21 cellular contexts compared by ENCODE assay signal in the genomic region with DNA sequence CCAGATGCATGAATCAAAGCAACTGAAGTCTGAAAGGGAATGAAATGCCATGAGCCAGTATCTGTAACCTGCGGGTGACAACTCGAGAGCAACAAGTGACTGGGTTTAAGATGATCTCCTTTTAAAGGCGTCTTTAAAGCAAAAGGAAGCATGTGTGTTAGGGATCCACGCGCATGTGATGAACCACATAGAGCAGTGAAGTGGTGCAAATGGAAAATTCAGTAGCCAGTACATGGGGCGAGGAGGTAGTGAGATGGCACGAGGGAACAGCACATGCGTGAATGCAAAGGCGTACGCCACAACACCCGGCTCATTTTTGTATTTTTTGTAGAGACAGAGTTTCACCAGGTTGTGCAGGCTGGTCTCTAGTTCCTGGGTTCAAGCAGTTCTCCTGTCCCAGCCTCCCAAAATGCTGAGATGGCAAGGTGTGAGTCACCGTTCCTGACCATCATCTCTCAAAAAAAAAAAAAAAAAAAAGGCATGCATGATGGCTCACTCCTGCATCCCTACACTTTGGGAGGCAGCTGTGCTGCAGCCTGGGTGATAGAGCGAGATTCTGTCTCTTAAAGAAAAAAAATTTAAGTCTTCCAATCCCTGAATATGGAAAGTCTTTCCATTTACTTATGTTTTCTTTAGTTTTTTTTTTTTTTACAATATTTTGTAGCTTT. TPM values are rescaled to one million over a fixed set of nuclear protein-coding genes. Genes with fewer than 3 reads are reported as not detected.
DNase-seq lines count a peak whose midpoint lies in the region; ATAC-seq, FAIRE-seq and TF ChIP-seq lines count a peak whose summit lies in the region.
"Had no signal": no experiment of that assay in that cellular context is flagged by ENCODE, and none has a peak within 500 bp of the region (broad histone marks: within the 10 kb centered on the region; RNA-seq: fewer than 3 reads in every experiment).

No MANE protein-coding gene starts in this region.

- CTCF ChIA-PET in PC-3 (lab: Charles Lee) = interaction anchor here (0.6 kb wide), 1 partner anchor 21 kb away, joined by 7 read pairs; no protein-coding TSS in a partner anchor

- H4K20me1 ChIP-seq in PC-3 (ENCODE audit: low read length) = no peaks in the 10 kb centered on the region

- intact Hi-C loops in PC-3 (cut with micrococcal nuclease) = loop anchor here (10.0 kb wide), 1 partner anchor 528 kb away; the partner anchor contains the start of genes KNTC1 and RSRC2

- BruUV-seq in PC-3 (replicated peaks; lab: Mats Ljungman, UMichigan) = no TSS peak

- H3K27ac ChIP-seq in PC-3 (ENCODE audit: low read length) = no peak overlapping the region
- H3K27ac ChIP-seq: foreskin keratinocyte, ovary, suprapubic skin had no signal

- no peak for FAIRE-seq in H54 (lab: Jason Lieb, UNC)
- FAIRE-seq: endometrium, HTR-8/SVneo had no signal

- H3K9ac ChIP-seq in PC-3 (ENCODE audit: low read length) = no peak overlapping the region

- peak; percentile 38 for DNase-seq in H54 (ENCODE audit: insufficient read length, low spot score)
- DNase-seq in PC-3 = peak; percentile 44
- peak; percentile 49 for DNase-seq in germinal center (ENCODE audit: low spot score)
- DNase-seq in stimulated activated naive B cell treated with anti-CD40 and anti-IgM and Interleukin-4, amounts not matched to agents 10 μg/mL and 1 μg/mL and 100 μg/mL, for 72 hours = no peak
- no peak for DNase-seq in NCI-H2029 treated with DMSO at 0.1 percent for 48 hours (lab: John Stamatoyannopoulos, UW)
- DNase-seq in NCI-H345 treated with DMSO at 0.1 percent for 48 hours (lab: John Stamatoyannopoulos, UW; ENCODE audit: unreplicated experiment) = no peak
- DNase-seq: activated effector memory CD4-positive, alpha-beta T cell treated with anti-CD3 and anti-CD28 coated beads, Interleukin-2, amount 50 U/mL, for 16 hours; amniotic stem cell; DMS 273 treated with DMSO at 0.1 percent for 48 hours; left lung; NCI-H1694 treated with DMSO at 0.1 percent for 48 hours; NCI-H446; ovary; stimulated activated CD4-positive, alpha-beta T cell treated with anti-CD3 and anti-CD28 coated beads, Interleukin-4, amount 100 ng/mL, for 1 hour; T1000 had no signal

- no peak for TF ChIP-seq POLR2A in H54 (IDR thresholded peaks at IDR 0.05; ENCODE audit: low read depth, low read length)

- POLR2A ChIA-PET in PC-3 (lab: Charles Lee; ENCODE audit: unreplicated experiment) = no interaction called here

- H3K9me3 ChIP-seq in PC-3 (ENCODE audit: low read length) = 0 out of 2 replicates have a peak, but pooled peaks cover 6% of the 10 kb centered on the region
- H3K9me3 ChIP-seq: left lung, ovary, suprapubic skin had no signal

- H3K9me3 Mint-ChIP-seq in stimulated activated naive B cell treated with anti-CD40 and anti-IgM and Interleukin-4, amounts not matched to agents 10 μg/mL and 1 μg/mL and 100 μg/mL, for 72 hours = no peaks in the 10 kb centered on the region

- H3K36me3 ChIP-seq in PC-3 (ENCODE audit: low read depth, low read length) = no peaks in the 10 kb centered on the region
- H3K36me3 ChIP-seq: left lung, ovary, suprapubic skin had no signal

- no peaks in the 10 kb centered on the region for H3K27me3 ChIP-seq in PC-3 (ENCODE audit: low read length)
- H3K27me3 ChIP-seq: foreskin keratinocyte, left lung, ovary, suprapubic skin had no signal

- H3K4me1 Mint-ChIP-seq in stimulated activated naive B cell treated with anti-CD40 and anti-IgM and Interleukin-4, amounts not matched to agents 10 μg/mL and 1 μg/mL and 100 μg/mL, for 72 hours = peaks cover 21 to 34% of the 10 kb centered on the region in 2 donors

- H3K27me3 Mint-ChIP-seq in stimulated activated naive B cell treated with anti-CD40 and anti-IgM and Interleukin-4, amounts not matched to agents 10 μg/mL and 1 μg/mL and 100 μg/mL, for 72 hours = no peaks in the 10 kb centered on the region

- H3K9me2 ChIP-seq in PC-3 (replicated peaks; ENCODE audit: low read length) = no peaks in the 10 kb centered on the region

- H3K4me2 ChIP-seq in PC-3 (ENCODE audit: low read length) = no peak overlapping the region
- H3K4me2 ChIP-seq: GM23338 had no signal

- no peaks in the 10 kb centered on the region for H3K79me2 ChIP-seq in PC-3 (ENCODE audit: low read length)

- H3K4me3 Mint-ChIP-seq in stimulated activated naive B cell treated with anti-CD40 and anti-IgM and Interleukin-4, amounts not matched to agents 10 μg/mL and 1 μg/mL and 100 μg/mL, for 72 hours = peak overlapping the region; percentile 39 to 42
- H3K4me3 Mint-ChIP-seq: GM23338 had no signal

- peak overlapping the region; percentile 70 for H3K27ac Mint-ChIP-seq in stimulated activated naive B cell treated with anti-CD40 and anti-IgM and Interleukin-4, amounts not matched to agents 10 μg/mL and 1 μg/mL and 100 μg/mL, for 72 hours
- H3K27ac Mint-ChIP-seq: GM23338 had no signal

- H3F3A ChIP-seq in PC-3 (ENCODE audit: low read length, unreplicated experiment) = peaks cover 3% of the 10 kb centered on the region

- H3K36me3 Mint-ChIP-seq in stimulated activated naive B cell treated with anti-CD40 and anti-IgM and Interleukin-4, amounts not matched to agents 10 μg/mL and 1 μg/mL and 100 μg/mL, for 72 hours = peaks cover 2 to 4% of the 10 kb centered on the region in 2 donors

- H3K4me1 ChIP-seq in PC-3 (ENCODE audit: insufficient read depth, low read length) = peaks cover 4% of the 10 kb centered on the region

- no peak for TF ChIP-seq CTCF in PC-3 (conservative IDR thresholded peaks at IDR 0.05; ENCODE audit: low read depth, low read length)

- H3K4me3 ChIP-seq in PC-3 (ENCODE audit: low read length) = no peak overlapping the region
- H3K4me3 ChIP-seq: GM23338, left lung, ovary, suprapubic skin had no signal

- no peak overlapping the region for H2AFZ ChIP-seq in PC-3 (ENCODE audit: low read length)
- H2AFZ ChIP-seq: GM23338 had no signal

- ATAC-seq in PC-3 (no peak), HG03135 (IDR thresholded peaks at IDR 0.05; ENCODE audit: unreplicated experiment) (no peak)
- peak; percentile 37 to 46 for ATAC-seq in stimulated activated naive B cell treated with anti-CD40 and anti-IgM and Interleukin-4, amounts not matched to agents 10 μg/mL and 1 μg/mL and 100 μg/mL, for 72 hours (replicated peaks)
- ATAC-seq: foreskin keratinocyte, GM23338 had no signal

RNA-seq across cellular contexts. Expression of gene BCL7A, which starts 24.6 kb away (rescaled TPM):
- 31.6 and 32.5 TPM in 2 replicates for total RNA-seq in PC-3 (2014; rRNA removed)

Comparison
In these comparisons a context has a peak if more than half of its experiments do, and no peak if none do; other contexts are left out.
1. DNase-seq: peak in H54 (single experiment), PC-3 (single experiment) and germinal center (single experiment); none in stimulated activated naive B cell treated with anti-CD40 and anti-IgM and Interleukin-4, amounts not matched to agents 10 μg/mL and 1 μg/mL and 100 μg/mL, for 72 hours (single experiment), NCI-H2029 treated with DMSO at 0.1 percent for 48 hours (single experiment) and NCI-H345 treated with DMSO at 0.1 percent for 48 hours (single experiment).
2. ATAC-seq: peak in stimulated activated naive B cell treated with anti-CD40 and anti-IgM and Interleukin-4, amounts not matched to agents 10 μg/mL and 1 μg/mL and 100 μg/mL, for 72 hours (2 of 2); none in PC-3 (single experiment) and HG03135 (single experiment).